In genomic region chr1:168465942-168466702, GRCh38 we compare ENCODE assay signal across 8 cellular contexts.
DNase-seq lines count a peak whose midpoint lies in the region; ATAC-seq and TF ChIP-seq lines count a peak whose summit lies in the region.

No MANE protein-coding gene starts in this region.

- H3K23ac ChIP-seq in neuronal stem cell (ENCODE audit: low read depth, low read length, poor library complexity): no peak overlapping the region

- TF ChIP-seq CTCF in PC-3 (conservative IDR thresholded peaks at IDR 0.05; ENCODE audit: low read depth, low read length) (no peak), omental fat pad (IDR thresholded peaks at IDR 0.05) (no peak), tibial nerve (IDR thresholded peaks at IDR 0.05) (no peak)

- 30 to 38% methylated on average over 6 of the region's 6 CpGs for WGBS in tibial nerve, 2 donors
- WGBS in neuronal stem cell (ENCODE audit: extremely low coverage in 2 of 2, insufficient read length in 2 of 2, insufficient replicate concordance in 1 of 2), 2 donors: no CpG with 5 or more reads among the region's 6 CpGs

- no peaks in the 10 kb centered on the region for H3K79me1 ChIP-seq in neuronal stem cell (ENCODE audit: low read depth, low read length)

- H3K79me2 ChIP-seq in PC-3 (ENCODE audit: low read length): no peaks in the 10 kb centered on the region

- no peaks in the 10 kb centered on the region for H4K20me1 ChIP-seq in PC-3 (ENCODE audit: low read length)

- H4K91ac ChIP-seq in neuronal stem cell (ENCODE audit: low read depth, low read length, poor library complexity): no peak overlapping the region

- no peaks in the 10 kb centered on the region for H3K27me3 ChIP-seq in PC-3 (ENCODE audit: low read length)
- H3K27me3 ChIP-seq in tibial nerve: no peaks in the 10 kb centered on the region
- H3K27me3 ChIP-seq in neuronal stem cell (ENCODE audit: control insufficient read depth in 3 of 3, insufficient read depth in 3 of 3, low read depth in 1 of 3, low read length in 3 of 3): no peaks in the 10 kb centered on the region

- no peak overlapping the region for H2AK5ac ChIP-seq in neuronal stem cell (ENCODE audit: low read depth, low read length)

- no peak for TF ChIP-seq EP300 in tibial nerve (IDR thresholded peaks at IDR 0.05)

- no peak overlapping the region for H4K8ac ChIP-seq in neuronal stem cell (ENCODE audit: low read depth, low read length)

- H2BK12ac ChIP-seq in neuronal stem cell (ENCODE audit: low read length): no peak overlapping the region

- CTCF ChIA-PET in PC-3 (lab: Charles Lee): no interaction called here

- DNase-seq in COR-L47 (lab: John Stamatoyannopoulos, UW): peak; percentile 95
- peak; percentile 56 for DNase-seq in HuH-7 (ENCODE audit: low spot score)
- DNase-seq in PC-3: peak; percentile 76
- peak; percentile 95 for DNase-seq in amniotic epithelial cell (ENCODE audit: low read depth)
- DNase-seq in omental fat pad (ENCODE audit: low spot score): no peak
- no peak for DNase-seq in tibial nerve (ENCODE audit: low spot score in 2 of 2)
- no peak for DNase-seq in neuronal stem cell (ENCODE audit: low spot score)

- no peak overlapping the region for H3K9ac ChIP-seq in PC-3 (ENCODE audit: low read length)
- no peak overlapping the region for H3K9ac ChIP-seq in neuronal stem cell (ENCODE audit: low read depth, low read length, poor library complexity)

- no peak overlapping the region for H3K27ac ChIP-seq in PC-3 (ENCODE audit: low read length)
- H3K27ac ChIP-seq in tibial nerve: peak overlapping the region in 1 of 4 donors; percentile 26
- no peak overlapping the region for H3K27ac ChIP-seq in neuronal stem cell (replicated peaks; ENCODE audit: low read length)

- no peaks in the 10 kb centered on the region for H3K36me3 ChIP-seq in PC-3 (ENCODE audit: low read depth, low read length)
- no peaks in the 10 kb centered on the region for H3K36me3 ChIP-seq in tibial nerve
- no peaks in the 10 kb centered on the region for H3K36me3 ChIP-seq in neuronal stem cell (replicated peaks in 1 of 2; ENCODE audit: control insufficient read depth in 2 of 2, insufficient read depth in 2 of 2, low read length in 2 of 2)

- no peak for TF ChIP-seq POLR2A in tibial nerve (IDR thresholded peaks at IDR 0.05)

- H3K9me3 ChIP-seq in PC-3 (ENCODE audit: low read length) (no peaks in the 10 kb centered on the region), tibial nerve (peaks cover 0 to 5% (median 0%) of the 10 kb centered on the region in 4 donors), neuronal stem cell (replicated peaks in 1 of 2; ENCODE audit: control insufficient read depth in 2 of 2, insufficient read depth in 1 of 2, low read depth in 1 of 2, low read length in 2 of 2) (no peaks in the 10 kb centered on the region)

- no peak overlapping the region for H3K4ac ChIP-seq in neuronal stem cell (ENCODE audit: low read length)

- ATAC-seq in GM21381 (IDR thresholded peaks at IDR 0.05; ENCODE audit: unreplicated experiment) (peak; percentile 45), PC-3 (peak; percentile 35), omental fat pad (ENCODE audit: low FRiP score) (peak; percentile 61)

- BruUV-seq in PC-3 (replicated peaks; lab: Mats Ljungman, UMichigan): no TSS peak

- no peak overlapping the region for H3K14ac ChIP-seq in neuronal stem cell (ENCODE audit: low read length)

- H3F3A ChIP-seq in PC-3 (ENCODE audit: low read length, unreplicated experiment): peaks cover 4% of the 10 kb centered on the region

- H2BK15ac ChIP-seq in neuronal stem cell (ENCODE audit: low read length): no peak overlapping the region

- H3K4me3 ChIP-seq in PC-3 (ENCODE audit: low read length) (no peak overlapping the region), tibial nerve (no peak overlapping the region), neuronal stem cell (ENCODE audit: low read length in 2 of 2) (no peak overlapping the region)

- no peaks in the 10 kb centered on the region; the same call in 1 of the 2 replicates for H3K9me2 ChIP-seq in PC-3 (replicated peaks; ENCODE audit: low read length)

- no peak overlapping the region for H2BK5ac ChIP-seq in neuronal stem cell (ENCODE audit: low read length)

- H3K4me1 ChIP-seq in PC-3 (ENCODE audit: insufficient read depth, low read length) (peaks cover 47% of the 10 kb centered on the region), tibial nerve (peaks cover 0 to 47% (median 22%) of the 10 kb centered on the region in 4 donors), neuronal stem cell (ENCODE audit: control insufficient read depth in 2 of 2, insufficient read depth in 1 of 2, low read depth in 1 of 2, low read length in 2 of 2) (peaks cover 0 to 6% of the 10 kb centered on the region in 2 donors)

- H3K4me2 ChIP-seq in PC-3 (ENCODE audit: low read length) (peak overlapping the region; percentile 9), neuronal stem cell (ENCODE audit: insufficient read depth, low read length, poor library complexity, severe bottlenecking) (no peak overlapping the region)

- POLR2A ChIA-PET in PC-3 (lab: Charles Lee; ENCODE audit: unreplicated experiment): no interaction called here

- intact Hi-C loops in PC-3 (cut with micrococcal nuclease): no loop called here

- H3K18ac ChIP-seq in neuronal stem cell (ENCODE audit: low read length): no peak overlapping the region

- H2BK120ac ChIP-seq in neuronal stem cell (ENCODE audit: low read depth, low read length): no peak overlapping the region

- H2AFZ ChIP-seq in PC-3 (ENCODE audit: low read length) (peak overlapping the region; percentile 10; the same call in 1 of the 2 replicates), neuronal stem cell (ENCODE audit: low read length) (no peak overlapping the region)

Comparison
In these comparisons a context has a peak if more than half of its experiments do, and no peak if none do; other contexts are left out.
1. DNase-seq: peak in COR-L47 (single experiment), HuH-7 (single experiment), PC-3 (single experiment) and amniotic epithelial cell (single experiment); none in omental fat pad (single experiment), tibial nerve (0 of 2) and neuronal stem cell (single experiment).
2. Peak in every context shown above with its lines, with median percentiles within 50 percentile points of each other: ATAC-seq.